Comparison of ENCODE assay signal across 34 cellular contexts in genomic region chr2:15584316-15584715, GRCh38.
"Had no signal": no experiment of that assay in that cellular context is flagged by ENCODE, and none has a peak within 500 bp of the region (broad histone marks: within the 10 kb centered on the region; RNA-seq: fewer than 3 reads in every experiment).

No MANE protein-coding gene starts in this region.

- H3K9me3 ChIP-seq: MG63 had no signal

- DNase-seq: Karpas-422, Kasumi-1, KG1, MG63, MM.1S, NCI-H1048, NCI-H1092, NCI-H1092 treated with DMSO at 0.1 percent for 48 hours, NCI-H1105, NCI-H1105 treated with DMSO at 0.1 percent for 48 hours, NCI-H1417, NCI-H1417 treated with DMSO at 0.1 percent for 48 hours, NCI-H1436, NCI-H1436 treated with DMSO at 0.1 percent for 48 hours, NCI-H146, NCI-H1694, NCI-H1694 treated with DMSO at 0.1 percent for 48 hours, NCI-H187, NCI-H187 treated with DMSO at 0.1 percent for 48 hours, NCI-H1930, NCI-H2029, NCI-H2029 treated with DMSO at 0.1 percent for 48 hours, NCI-H2081, NCI-H2081 treated with DMSO at 0.1 percent for 48 hours, NCI-H2107, NCI-H2171, NCI-H2171 treated with DMSO at 0.1 percent for 48 hours, NCI-H2227 treated with DMSO at 0.1 percent for 48 hours, NCI-H226, NCI-H345, NCI-H446, NCI-H446 treated with DMSO at 0.1 percent for 48 hours, NCI-H510A had no signal

- H3K9ac ChIP-seq: KMS-11 had no signal

- H3K4me3 ChIP-seq: MG63 had no signal

- H3K27ac ChIP-seq: KMS-11 had no signal

- H3K4me2 ChIP-seq: KMS-11 had no signal

- H3K27me3 ChIP-seq: MG63 had no signal

- H3K36me3 ChIP-seq: MG63 had no signal
